Comparison of ENCODE assay signal across 8 cellular contexts in the genomic region with DNA sequence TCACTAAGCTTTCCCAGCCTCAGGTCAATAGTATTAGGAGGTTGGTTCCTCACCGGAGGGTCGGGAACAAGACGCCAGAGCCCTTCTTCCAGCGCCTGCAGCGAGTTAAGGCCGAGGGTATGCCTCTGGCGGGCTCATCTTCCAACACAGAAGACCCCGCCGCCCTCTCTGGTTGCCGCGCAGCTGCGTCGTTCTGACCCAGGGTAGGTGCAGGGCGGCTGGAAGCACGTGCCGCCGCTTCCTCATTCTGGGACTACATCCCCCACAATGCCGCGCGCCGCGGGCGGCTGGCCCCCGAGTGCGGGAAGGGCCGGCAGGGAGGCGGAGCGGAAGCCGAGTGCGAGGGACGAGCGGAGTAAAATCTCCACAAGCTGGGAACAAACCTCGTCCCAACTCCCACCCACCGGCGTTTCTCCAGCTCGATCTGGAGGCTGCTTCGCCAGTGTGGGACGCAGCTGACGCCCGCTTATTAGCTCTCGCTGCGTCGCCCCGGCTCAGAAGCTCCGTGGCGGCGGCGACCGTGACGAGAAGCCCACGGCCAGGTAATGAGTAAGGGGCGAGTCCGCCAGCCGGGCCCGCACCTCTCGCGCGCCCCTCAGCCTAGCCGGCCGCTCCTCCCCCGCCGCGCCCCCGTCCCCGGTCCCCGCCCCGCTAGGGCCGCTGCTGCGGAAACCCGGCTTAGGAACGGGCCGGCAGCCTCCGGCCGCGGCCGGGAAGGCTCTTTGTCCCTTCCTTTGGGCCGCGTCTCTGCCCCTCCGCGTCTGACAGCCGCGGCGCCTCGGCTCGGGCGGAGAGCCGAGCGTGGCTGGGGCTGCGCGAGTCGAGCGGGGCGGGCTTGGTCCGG. TPM values are rescaled to one million over a fixed set of nuclear protein-coding genes. Genes with fewer than 3 reads are reported as not detected.
DNase-seq lines count a peak whose midpoint lies in the region; FAIRE-seq and TF ChIP-seq lines count a peak whose summit lies in the region.

A gene with protein sequence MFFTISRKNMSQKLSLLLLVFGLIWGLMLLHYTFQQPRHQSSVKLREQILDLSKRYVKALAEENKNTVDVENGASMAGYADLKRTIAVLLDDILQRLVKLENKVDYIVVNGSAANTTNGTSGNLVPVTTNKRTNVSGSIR (plus strand): TSS at position 319 of the 844 bp plus-strand sequence. CDS start 13,934 bp downstream, outside the sequence.

- intact Hi-C loops in endothelial cell of umbilical vein (cut with micrococcal nuclease) = loop anchor here (1.0 kb wide), 2 partner anchors 83 to 416 kb away; a partner anchor contains a TSS

- no peaks in the 10 kb centered on the region for H3K36me3 ChIP-seq in endothelial cell of umbilical vein (ENCODE audit: control insufficient read depth in 2 of 2, extremely low read depth in 1 of 2, insufficient read depth in 2 of 2, low read length in 2 of 2)

- peak within 1 kb of the TSS; percentile 67 to 94 (median 70) for H3K4me3 ChIP-seq in endothelial cell of umbilical vein (replicated peaks in 1 of 3; ENCODE audit: insufficient read depth in 1 of 3, low read depth in 1 of 3, low read length in 3 of 3)

- DNase-seq in COLO829 (ENCODE audit: low spot score) (peak; percentile 92), GM20000 (ENCODE audit: low spot score) (peak; percentile 92), HS-5 (ENCODE audit: low read depth) (peak; percentile 77), NOMO-1 (lab: John Stamatoyannopoulos, UW; ENCODE audit: unreplicated experiment in 2 of 2) (peak; percentile 78 to 91), endothelial cell of umbilical vein (ENCODE audit: low read depth, low spot score) (peak; percentile 93), midbrain (lab: John Stamatoyannopoulos, UW) (peak; percentile 92)
- peak; percentile 86 for DNase-seq in activated CD8-positive, alpha-beta memory T cell treated with anti-CD3 and anti-CD28 coated beads, Interleukin-2, amount 50 U/mL, for 4 hours
- DNase-seq in stimulated activated CD8-positive, alpha-beta memory T cell treated with anti-CD3 and anti-CD28 coated beads, Interleukin-15, amount 100 ng/mL, for 48 hours (ENCODE audit: low read depth in 2 of 2) = peak; percentile 75 to 78

- H3K9me1 ChIP-seq in endothelial cell of umbilical vein (replicated peaks; ENCODE audit: control insufficient read depth, extremely low read depth, insufficient read depth, low read length) = no peaks in the 10 kb centered on the region

- peak within 1 kb of the TSS; percentile 73 for H3K27ac ChIP-seq in endothelial cell of umbilical vein (ENCODE audit: insufficient read depth, low read depth, low read length)

- peaks cover 3% of the 10 kb centered on the region for H3K79me2 ChIP-seq in endothelial cell of umbilical vein (ENCODE audit: control insufficient read depth, insufficient read depth, low read length)

- BruUV-seq in endothelial cell of umbilical vein (replicated peaks; lab: Mats Ljungman, UMichigan) = no TSS peak

- H3K9ac ChIP-seq in endothelial cell of umbilical vein (replicated peaks; ENCODE audit: extremely low read depth, insufficient read depth, low read length) = peak within 1 kb of the TSS; percentile 87

- dilution Hi-C loops in endothelial cell of umbilical vein (cut with MboI; ENCODE audit: extremely low pct_ligation_motif_present, low sequenced_read_pairs) = no loop called here

- peak within 1 kb of the TSS; percentile 98 for H2AFZ ChIP-seq in endothelial cell of umbilical vein (ENCODE audit: low read depth, low read length)

- no peaks in the 10 kb centered on the region for H3K9me3 ChIP-seq in endothelial cell of umbilical vein (replicated peaks; ENCODE audit: control insufficient read depth, insufficient read depth, low read length)

- peaks cover 12% of the 10 kb centered on the region for H3K4me1 ChIP-seq in endothelial cell of umbilical vein (ENCODE audit: control insufficient read depth, extremely low read depth, insufficient read depth, low read length)

- H4K20me1 ChIP-seq in endothelial cell of umbilical vein (replicated peaks; ENCODE audit: control insufficient read depth, extremely low read depth, insufficient read depth, low read length) = no peaks in the 10 kb centered on the region

- peak; percentile 16 for TF ChIP-seq POLR2A in endothelial cell of umbilical vein (IDR thresholded peaks at IDR 0.05; ENCODE audit: low read depth, low read length)

- TF ChIP-seq CTCF in GM20000 (IDR thresholded peaks at IDR 0.05; ENCODE audit: extremely low read depth, missing control alignments) = no peak
- TF ChIP-seq CTCF in endothelial cell of umbilical vein (IDR thresholded peaks at IDR 0.05; ENCODE audit: extremely low read depth in 1 of 2, insufficient read depth in 1 of 2, low read depth in 1 of 2, low read length in 2 of 2) = no peak

- POLR2A ChIA-PET in endothelial cell of umbilical vein (lab: Charles Lee) = no interaction called here

- CTCF ChIA-PET in endothelial cell of umbilical vein (lab: Charles Lee) = interaction anchor here (0.7 to 1.4 kb wide), 7 partner anchors 16 to 1215 kb away, joined by 3 to 7 read pairs (median 4); a partner anchor contains a TSS

- peak; percentile 58 for FAIRE-seq in endothelial cell of umbilical vein (lab: Jason Lieb, UNC)

- peak within 1 kb of the TSS; percentile 93 for H3K4me2 ChIP-seq in endothelial cell of umbilical vein (ENCODE audit: insufficient read depth, low read length)

- peaks cover 0 to 5% of the 10 kb centered on the region in 2 experiments for H3K27me3 ChIP-seq in endothelial cell of umbilical vein (ENCODE audit: control insufficient read depth in 2 of 2, insufficient read depth in 2 of 2, low read length in 2 of 2)

TF ChIP-seq in endothelial cell of umbilical vein, 7 proteins besides CTCF, POLR2A, EP300 and RAD21:
- no peak for TF ChIP-seq EZH2 (IDR thresholded peaks at IDR 0.05; ENCODE audit: borderline replicate concordance, low read depth, low read length, severe bottlenecking)
- TF ChIP-seq GATA2 (IDR thresholded peaks at IDR 0.05; ENCODE audit: insufficient read depth, insufficient read length, low read depth, low read length) = no peak
- TF ChIP-seq, protein P1, sequence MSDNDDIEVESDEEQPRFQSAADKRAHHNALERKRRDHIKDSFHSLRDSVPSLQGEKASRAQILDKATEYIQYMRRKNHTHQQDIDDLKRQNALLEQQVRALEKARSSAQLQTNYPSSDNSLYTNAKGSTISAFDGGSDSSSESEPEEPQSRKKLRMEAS (IDR thresholded peaks at IDR 0.05; ENCODE audit: insufficient read depth, insufficient read length) = peak; percentile 83
- TF ChIP-seq MYC (IDR thresholded peaks at IDR 0.05; ENCODE audit: low read depth, low read length) = no peak
- TF ChIP-seq FOS (IDR thresholded peaks at IDR 0.05; ENCODE audit: borderline replicate concordance, insufficient read depth, low read length) = no peak
- peak; percentile 35 for TF ChIP-seq POLR2AphosphoS5 (IDR thresholded peaks at IDR 0.05; ENCODE audit: insufficient read depth, low read depth, low read length)
- no peak for TF ChIP-seq JUN (IDR thresholded peaks at IDR 0.05; ENCODE audit: borderline replicate concordance, insufficient read depth, insufficient read length, low read depth)

RNA-seq across cellular contexts. Expression of the gene that starts here (rescaled TPM):
- total RNA-seq in endothelial cell of umbilical vein = 7.1 and 8.6 TPM in 2 replicates
- polyA plus RNA-seq in endothelial cell of umbilical vein = 4.0 and 4.9 TPM in 2 replicates
- polyA plus RNA-seq in endothelial cell of umbilical vein (2011; cell fraction: cytosol; rRNA removed) = 3.6 and 4.6 TPM in 2 replicates
- polyA plus RNA-seq in endothelial cell of umbilical vein (2011; cell fraction: nucleus; rRNA removed) = 4.7 and 4.8 TPM in 2 replicates
- polyA plus RNA-seq in endothelial cell of umbilical vein (2012) = 6.2 and 6.7 TPM in 2 replicates
- 5.3 and 6.7 TPM in 2 replicates for polyA minus RNA-seq in endothelial cell of umbilical vein
- 3.8 TPM for polyA minus RNA-seq in endothelial cell of umbilical vein (2011; cell fraction: cytosol; rRNA and poly(A)+ RNA removed)
- polyA minus RNA-seq in endothelial cell of umbilical vein (2011; cell fraction: nucleus; rRNA and poly(A)+ RNA removed) = 8.3 and 9.8 TPM in 2 replicates

Comparison
In these comparisons a context has a peak if more than half of its experiments do, and no peak if none do; other contexts are left out.
1. Peak in every context shown above with its lines: DNase-seq, H3K4me3 ChIP-seq and H3K27ac ChIP-seq.